In the genomic region with DNA sequence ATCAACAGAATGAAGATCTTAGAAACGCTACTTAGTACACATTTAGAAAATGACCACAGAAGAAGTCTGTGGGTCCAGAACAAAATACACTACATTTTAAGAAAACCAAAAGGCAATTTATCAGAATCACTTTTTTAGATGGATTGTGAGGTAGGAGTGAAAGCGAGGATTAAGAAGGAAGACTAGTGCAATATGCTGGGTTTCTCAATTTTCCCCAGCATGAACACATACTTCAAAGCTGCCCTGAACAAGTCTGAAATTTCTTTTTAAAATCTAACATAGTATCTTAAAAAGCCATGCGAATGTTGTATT, we compare ENCODE assay signal across 1 cellular context.
TF ChIP-seq lines count a peak whose summit lies in the region.

No MANE protein-coding gene starts in this region.

TF ChIP-seq in HepG2, 621 proteins besides CTCF, POLR2A, EP300 and RAD21 (continued from another document):
- TF ChIP-seq, protein P1, sequence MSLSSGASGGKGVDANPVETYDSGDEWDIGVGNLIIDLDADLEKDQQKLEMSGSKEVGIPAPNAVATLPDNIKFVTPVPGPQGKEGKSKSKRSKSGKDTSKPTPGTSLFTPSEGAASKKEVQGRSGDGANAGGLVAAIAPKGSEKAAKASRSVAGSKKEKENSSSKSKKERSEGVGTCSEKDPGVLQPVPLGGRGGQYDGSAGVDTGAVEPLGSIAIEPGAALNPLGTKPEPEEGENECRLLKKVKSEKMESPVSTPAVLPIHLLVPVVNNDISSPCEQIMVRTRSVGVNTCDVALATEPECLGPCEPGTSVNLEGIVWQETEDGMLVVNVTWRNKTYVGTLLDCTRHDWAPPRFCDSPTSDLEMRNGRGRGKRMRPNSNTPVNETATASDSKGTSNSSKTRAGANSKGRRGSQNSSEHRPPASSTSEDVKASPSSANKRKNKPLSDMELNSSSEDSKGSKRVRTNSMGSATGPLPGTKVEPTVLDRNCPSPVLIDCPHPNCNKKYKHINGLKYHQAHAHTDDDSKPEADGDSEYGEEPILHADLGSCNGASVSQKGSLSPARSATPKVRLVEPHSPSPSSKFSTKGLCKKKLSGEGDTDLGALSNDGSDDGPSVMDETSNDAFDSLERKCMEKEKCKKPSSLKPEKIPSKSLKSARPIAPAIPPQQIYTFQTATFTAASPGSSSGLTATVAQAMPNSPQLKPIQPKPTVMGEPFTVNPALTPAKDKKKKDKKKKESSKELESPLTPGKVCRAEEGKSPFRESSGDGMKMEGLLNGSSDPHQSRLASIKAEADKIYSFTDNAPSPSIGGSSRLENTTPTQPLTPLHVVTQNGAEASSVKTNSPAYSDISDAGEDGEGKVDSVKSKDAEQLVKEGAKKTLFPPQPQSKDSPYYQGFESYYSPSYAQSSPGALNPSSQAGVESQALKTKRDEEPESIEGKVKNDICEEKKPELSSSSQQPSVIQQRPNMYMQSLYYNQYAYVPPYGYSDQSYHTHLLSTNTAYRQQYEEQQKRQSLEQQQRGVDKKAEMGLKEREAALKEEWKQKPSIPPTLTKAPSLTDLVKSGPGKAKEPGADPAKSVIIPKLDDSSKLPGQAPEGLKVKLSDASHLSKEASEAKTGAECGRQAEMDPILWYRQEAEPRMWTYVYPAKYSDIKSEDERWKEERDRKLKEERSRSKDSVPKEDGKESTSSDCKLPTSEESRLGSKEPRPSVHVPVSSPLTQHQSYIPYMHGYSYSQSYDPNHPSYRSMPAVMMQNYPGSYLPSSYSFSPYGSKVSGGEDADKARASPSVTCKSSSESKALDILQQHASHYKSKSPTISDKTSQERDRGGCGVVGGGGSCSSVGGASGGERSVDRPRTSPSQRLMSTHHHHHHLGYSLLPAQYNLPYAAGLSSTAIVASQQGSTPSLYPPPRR (CRISPR knock-in tag; IDR thresholded peaks at IDR 0.05; ENCODE audit: borderline replicate concordance), result no peak
- no peak for TF ChIP-seq FOXK1 (CRISPR knock-in tag; IDR thresholded peaks at IDR 0.05; ENCODE audit: borderline replicate concordance, low read depth)
- TF ChIP-seq PLRG1 (conservative IDR thresholded peaks at IDR 0.05), result no peak
- TF ChIP-seq SRSF4 (IDR thresholded peaks at IDR 0.05; ENCODE audit: low read depth, low read length, poor library complexity, severe bottlenecking), result no peak
- TF ChIP-seq, protein P2, sequence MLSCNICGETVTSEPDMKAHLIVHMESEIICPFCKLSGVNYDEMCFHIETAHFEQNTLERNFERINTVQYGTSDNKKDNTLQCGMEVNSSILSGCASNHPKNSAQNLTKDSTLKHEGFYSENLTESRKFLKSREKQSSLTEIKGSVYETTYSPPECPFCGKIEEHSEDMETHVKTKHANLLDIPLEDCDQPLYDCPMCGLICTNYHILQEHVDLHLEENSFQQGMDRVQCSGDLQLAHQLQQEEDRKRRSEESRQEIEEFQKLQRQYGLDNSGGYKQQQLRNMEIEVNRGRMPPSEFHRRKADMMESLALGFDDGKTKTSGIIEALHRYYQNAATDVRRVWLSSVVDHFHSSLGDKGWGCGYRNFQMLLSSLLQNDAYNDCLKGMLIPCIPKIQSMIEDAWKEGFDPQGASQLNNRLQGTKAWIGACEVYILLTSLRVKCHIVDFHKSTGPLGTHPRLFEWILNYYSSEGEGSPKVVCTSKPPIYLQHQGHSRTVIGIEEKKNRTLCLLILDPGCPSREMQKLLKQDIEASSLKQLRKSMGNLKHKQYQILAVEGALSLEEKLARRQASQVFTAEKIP (CRISPR knock-in tag; IDR thresholded peaks at IDR 0.05; ENCODE audit: borderline replicate concordance), result no peak
- no peak for TF ChIP-seq WIZ (CRISPR knock-in tag; IDR thresholded peaks at IDR 0.05)
TF ChIP-seq in HepG2: peak in this region for 0.
